In the genomic region with DNA sequence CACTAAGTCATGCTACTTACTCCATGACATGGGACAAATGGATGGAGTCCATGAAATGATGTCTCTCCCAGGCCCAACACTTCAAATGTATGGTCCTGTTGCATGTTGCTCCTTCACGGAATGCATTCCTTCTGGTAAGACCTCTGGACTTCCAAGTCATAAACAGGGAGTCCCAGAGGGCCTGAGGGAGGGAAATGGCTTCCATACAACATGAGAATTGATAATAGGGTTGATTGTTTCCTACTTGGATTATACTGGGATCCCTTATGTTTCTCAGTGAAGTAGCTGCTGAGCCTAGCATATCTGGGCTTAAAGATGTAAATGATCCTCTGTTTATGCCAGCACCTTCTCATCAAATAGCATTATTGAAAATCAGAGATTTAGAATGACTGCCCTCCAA, we compare ENCODE assay signal across 25 cellular contexts.
A peak's percentile ranks its signal among the peaks of the same experiment; 100 is the strongest.
DNase-seq lines count a peak whose midpoint lies in the region; ATAC-seq, FAIRE-seq and TF ChIP-seq lines count a peak whose summit lies in the region.
"Had no signal": no experiment of that assay in that cellular context is flagged by ENCODE, and none has a peak within 500 bp of the region (broad histone marks: within the 10 kb centered on the region; RNA-seq: fewer than 3 reads in every experiment).

No MANE protein-coding gene starts in this region.

- H3K9me3 ChIP-seq in colonic mucosa: no peaks in the 10 kb centered on the region
- H3K9me3 ChIP-seq: A549; BLaER1 treated with 17β-estradiol and CSF1 and Interleukin-3, amounts not matched to agents 10 nM and 100 nM had no signal

- H3K27ac ChIP-seq in colonic mucosa: no peak overlapping the region
- H3K27ac ChIP-seq: 22Rv1; A549; BLaER1 treated with 17β-estradiol and CSF1 and Interleukin-3, amounts not matched to agents 10 nM and 100 nM; C4-2B had no signal

- no peak for TF ChIP-seq CTCF in bronchial epithelial cell (IDR thresholded peaks at IDR 0.05; ENCODE audit: insufficient read depth, low read length, severe bottlenecking)
- TF ChIP-seq CTCF in osteocyte (IDR thresholded peaks at IDR 0.05): no peak
- TF ChIP-seq CTCF in colonic mucosa (IDR thresholded peaks at IDR 0.05): no peak
- no peak for TF ChIP-seq CTCF in omental fat pad (IDR thresholded peaks at IDR 0.05)

- peak; percentile 22 for DNase-seq in COLO829 (ENCODE audit: low spot score)
- DNase-seq in bronchial epithelial cell (ENCODE audit: low read depth): no peak
- peak; percentile 17 for DNase-seq in osteocyte (ENCODE audit: extremely low spot score, unreplicated experiment)
- no peak for DNase-seq in colonic mucosa
- DNase-seq in omental fat pad (ENCODE audit: low spot score): no peak
- DNase-seq in hepatic stellate cell (ENCODE audit: low spot score): no peak
- DNase-seq: AML-193; CD4-positive, alpha-beta T cell; CD8-positive, alpha-beta T cell; COR-L47; DMS 273 treated with DMSO at 0.1 percent for 48 hours; DMS153; DMS53; DMS79; DND-41; EL; GDM1 had no signal

- H3K27ac Mint-ChIP-seq in osteocyte (ENCODE audit: unreplicated experiment): no peak overlapping the region
- H3K27ac Mint-ChIP-seq: B cell; CD4-positive, alpha-beta T cell; CD8-positive, alpha-beta T cell had no signal

- no peaks in the 10 kb centered on the region for H3K4me1 ChIP-seq in colonic mucosa
- H3K4me1 ChIP-seq: A549; BLaER1 treated with 17β-estradiol and CSF1 and Interleukin-3, amounts not matched to agents 10 nM and 100 nM had no signal

- FAIRE-seq in bronchial epithelial cell (lab: Jason Lieb, UNC): peak; percentile 28
- FAIRE-seq: A549, GM12878, GM12892, GM18507 had no signal

- H3K27me3 Mint-ChIP-seq in osteocyte (ENCODE audit: unreplicated experiment): peaks cover 35% of the 10 kb centered on the region

- no peaks in the 10 kb centered on the region for H3K9me3 Mint-ChIP-seq in osteocyte (ENCODE audit: unreplicated experiment)
- H3K9me3 Mint-ChIP-seq: CD4-positive, alpha-beta T cell; CD8-positive, alpha-beta T cell had no signal

- no peaks in the 10 kb centered on the region for H3K36me3 Mint-ChIP-seq in osteocyte (ENCODE audit: unreplicated experiment)
- H3K36me3 Mint-ChIP-seq: CD8-positive, alpha-beta T cell had no signal

- no peak overlapping the region for H3K4me3 ChIP-seq in bronchial epithelial cell (ENCODE audit: low read depth, low read length)
- H3K4me3 ChIP-seq in colonic mucosa: no peak overlapping the region
- H3K4me3 ChIP-seq: A549; BLaER1 treated with 17β-estradiol and CSF1 and Interleukin-3, amounts not matched to agents 10 nM and 100 nM; GM12878 had no signal

- H3K27me3 ChIP-seq in bronchial epithelial cell (ENCODE audit: control insufficient read depth, insufficient read depth, low read length) (no peaks in the 10 kb centered on the region), colonic mucosa (no peaks in the 10 kb centered on the region)
- H3K27me3 ChIP-seq: BLaER1 treated with 17β-estradiol and CSF1 and Interleukin-3, amounts not matched to agents 10 nM and 100 nM had no signal

- no peak for ATAC-seq in omental fat pad (ENCODE audit: low FRiP score)
- ATAC-seq: A549; CD8-positive, alpha-beta T cell; GM12878 had no signal

- no peak overlapping the region for H3K4me3 Mint-ChIP-seq in osteocyte (ENCODE audit: unreplicated experiment)
- H3K4me3 Mint-ChIP-seq: B cell; CD4-positive, alpha-beta T cell; CD8-positive, alpha-beta T cell had no signal

- intact Hi-C loops in colonic mucosa (cut with DNase I): no loop called here

- H3K9ac ChIP-seq in colonic mucosa (ENCODE audit: low read depth in 2 of 2, low read length in 2 of 2): no peak overlapping the region
- H3K9ac ChIP-seq: BLaER1 treated with 17β-estradiol and CSF1 and Interleukin-3, amounts not matched to agents 10 nM and 100 nM had no signal

- H3K4me1 Mint-ChIP-seq in osteocyte (ENCODE audit: unreplicated experiment): no peaks in the 10 kb centered on the region
- H3K4me1 Mint-ChIP-seq: B cell had no signal

- H3K36me3 ChIP-seq in bronchial epithelial cell (ENCODE audit: control insufficient read depth, insufficient read depth, low read length) (no peaks in the 10 kb centered on the region), colonic mucosa (no peaks in the 10 kb centered on the region)
- H3K36me3 ChIP-seq: BLaER1 treated with 17β-estradiol and CSF1 and Interleukin-3, amounts not matched to agents 10 nM and 100 nM had no signal

Comparison
In these comparisons a context has a peak if more than half of its experiments do, and no peak if none do; other contexts are left out.
1. DNase-seq: peak in COLO829 (single experiment) and osteocyte (single experiment); none in bronchial epithelial cell (single experiment), colonic mucosa (single experiment), omental fat pad (single experiment) and hepatic stellate cell (single experiment).